ENCODE assay signal across 11 cellular contexts in the genomic region with DNA sequence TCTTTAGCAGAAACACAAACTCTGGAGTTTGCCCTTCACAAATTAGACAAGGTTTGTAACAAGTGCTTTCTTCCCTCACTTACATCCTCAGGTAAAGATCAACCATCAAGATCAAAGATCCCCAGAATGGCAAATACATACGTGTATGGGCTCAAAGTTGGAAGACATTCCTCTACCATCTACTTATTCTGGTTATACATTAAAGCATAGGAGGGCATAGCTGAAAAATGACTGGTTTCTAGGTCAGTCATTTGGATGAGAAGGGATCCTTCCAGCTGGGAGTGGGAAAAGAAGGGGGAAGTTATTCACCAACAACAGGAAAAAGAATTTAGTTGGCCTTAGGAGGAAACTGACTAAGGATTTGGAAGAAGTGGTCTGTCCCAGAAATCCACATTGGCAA. TPM values are rescaled to one million over a fixed set of nuclear protein-coding genes. Genes with fewer than 3 reads are reported as not detected.
DNase-seq lines count a peak whose midpoint lies in the region; TF ChIP-seq lines count a peak whose summit lies in the region.
"Had no signal": no experiment of that assay in that cellular context is flagged by ENCODE, and none has a peak within 500 bp of the region (broad histone marks: within the 10 kb centered on the region; RNA-seq: fewer than 3 reads in every experiment).

No MANE protein-coding gene starts in this region.

- DNase-seq in Peyer's patch (no peak), mesendoderm (no peak), suprapubic skin (ENCODE audit: low spot score in 2 of 2) (no peak), HK-2 (ENCODE audit: unreplicated experiment) (no peak), NOMO-1 (lab: John Stamatoyannopoulos, UW; ENCODE audit: unreplicated experiment in 2 of 2) (no peak), middle frontal gyrus (ENCODE audit: extremely low spot score, low spot score) (no peak)
- no peak for DNase-seq in activated naive CD4-positive, alpha-beta T cell (lab: John Stamatoyannopoulos, UW)
- DNase-seq: cerebellar nuclear complex, NCI-H1694, T-helper 9 cell had no signal

- H3K27me3 ChIP-seq in Peyer's patch (no peaks in the 10 kb centered on the region), duodenal mucosa (ENCODE audit: control insufficient read depth in 1 of 2, insufficient read depth in 2 of 2, low read length in 2 of 2) (peaks cover 3 to 12% of the 10 kb centered on the region in 2 donors), mesendoderm (ENCODE audit: insufficient read depth, low read length, poor library complexity) (no peaks in the 10 kb centered on the region), suprapubic skin (no peaks in the 10 kb centered on the region)

- H3K9ac ChIP-seq in duodenal mucosa (ENCODE audit: low read depth in 1 of 2, low read length in 2 of 2) (no peak overlapping the region), mesendoderm (ENCODE audit: low read length) (no peak overlapping the region)

- TF ChIP-seq CTCF in Peyer's patch (IDR thresholded peaks at IDR 0.05) (no peak), suprapubic skin (IDR thresholded peaks at IDR 0.05) (no peak)

- no peak overlapping the region for H3K18ac ChIP-seq in mesendoderm (ENCODE audit: low read length)

- no peak for TF ChIP-seq EP300 in suprapubic skin (IDR thresholded peaks at IDR 0.05)

- peak overlapping the region; percentile 87 for H4K8ac ChIP-seq in mesendoderm (ENCODE audit: low read depth, low read length)

- no peaks in the 10 kb centered on the region for H3K36me3 ChIP-seq in Peyer's patch
- H3K36me3 ChIP-seq in duodenal mucosa (ENCODE audit: control insufficient read depth in 1 of 2, insufficient read depth in 2 of 2, low read length in 2 of 2) = no peaks in the 10 kb centered on the region
- H3K36me3 ChIP-seq in mesendoderm (ENCODE audit: control insufficient read depth, insufficient read depth, low read length) = no peaks in the 10 kb centered on the region
- H3K36me3 ChIP-seq in suprapubic skin = no peaks in the 10 kb centered on the region

- no peak overlapping the region for H3K4me2 ChIP-seq in mesendoderm (ENCODE audit: low read length)

- no peak overlapping the region for H3K56ac ChIP-seq in mesendoderm (ENCODE audit: low read length)

- H3K79me2 ChIP-seq in mesendoderm (ENCODE audit: control insufficient read depth, insufficient read depth, low read length) = no peaks in the 10 kb centered on the region

- H3K23ac ChIP-seq in mesendoderm (ENCODE audit: low read length) = no peak overlapping the region

- no peaks in the 10 kb centered on the region for H3K79me1 ChIP-seq in mesendoderm (ENCODE audit: low read length)

- WGBS in mesendoderm (ENCODE audit: extremely low coverage, insufficient coverage, low lambda C conversion rate) = no CpG with 5 or more reads among the region's 1 CpG
- WGBS in suprapubic skin = 59% methylated on average over 1 of the region's 1 CpG

- no peak overlapping the region for H2BK120ac ChIP-seq in mesendoderm (ENCODE audit: low read depth, low read length)

- H2AK5ac ChIP-seq in mesendoderm (ENCODE audit: low read length) = no peak overlapping the region

- H2BK5ac ChIP-seq in mesendoderm (ENCODE audit: low read length) = no peak overlapping the region

- TF ChIP-seq POLR2A in Peyer's patch (IDR thresholded peaks at IDR 0.05) (no peak), suprapubic skin (IDR thresholded peaks at IDR 0.05) (no peak)

- H2BK15ac ChIP-seq in mesendoderm (replicated peaks; ENCODE audit: low read depth) = no peak overlapping the region

- H3K4me3 ChIP-seq in Peyer's patch = peak overlapping the region in 3 of 4 donors; percentile 31 to 60 (median 57)
- peak overlapping the region; percentile 30 to 70 for H3K4me3 ChIP-seq in duodenal mucosa (ENCODE audit: low read depth in 1 of 2, low read length in 2 of 2)
- no peak overlapping the region for H3K4me3 ChIP-seq in mesendoderm (ENCODE audit: low read length)
- H3K4me3 ChIP-seq in suprapubic skin = peak overlapping the region; percentile 62

- H3K9me3 ChIP-seq in Peyer's patch (no peaks in the 10 kb centered on the region), duodenal mucosa (ENCODE audit: control insufficient read depth in 1 of 2, low read length in 2 of 2) (no peaks in the 10 kb centered on the region), suprapubic skin (no peaks in the 10 kb centered on the region)

- no peak overlapping the region for H4K5ac ChIP-seq in mesendoderm (ENCODE audit: low read length)

- peak overlapping the region; percentile 10 for H3K4ac ChIP-seq in mesendoderm (ENCODE audit: low read depth, low read length)

- peak overlapping the region; percentile 22 to 81 (median 71) for H3K27ac ChIP-seq in Peyer's patch
- H3K27ac ChIP-seq in duodenal mucosa (ENCODE audit: low read depth, low read length) = peak overlapping the region; percentile 28
- H3K27ac ChIP-seq in mesendoderm (ENCODE audit: low read depth, low read length) = no peak overlapping the region
- H3K27ac ChIP-seq in suprapubic skin = peak overlapping the region; percentile 91

- H3K4me1 ChIP-seq in Peyer's patch (peaks cover 0 to 6% (median 2%) of the 10 kb centered on the region in 4 donors), duodenal mucosa (ENCODE audit: control insufficient read depth in 1 of 2, insufficient read depth in 2 of 2, low read length in 2 of 2) (peaks cover 3 to 5% of the 10 kb centered on the region in 2 donors), mesendoderm (ENCODE audit: control insufficient read depth, low read depth, low read length) (peaks cover 5% of the 10 kb centered on the region), suprapubic skin (peaks cover 62% of the 10 kb centered on the region)

RNA-seq across cellular contexts. Expression of gene DAB2, which starts 1.9 kb away (rescaled TPM):
- total RNA-seq in Peyer's patch (10 to 100 TPM; 39.6 to 71.3 (median 62.1) TPM), suprapubic skin (10 to 100 TPM in 3 of 4 donors, 1 to 10 TPM in 1; 7.1 to 30.6 (median 11.7) TPM)
- polyA plus RNA-seq in mesendoderm (2013, experiment 1 of 2) = 8.0 TPM
- polyA plus RNA-seq in mesendoderm (2013, experiment 2 of 2) = 7.3 TPM

RNA-seq across cellular contexts. Expression of gene C9, which starts 58.6 kb away (rescaled TPM):
- total RNA-seq in Peyer's patch (not detected), suprapubic skin (1 to 10 TPM in 1 of 4 donors, not detected in 3; 5.6 TPM)
- polyA plus RNA-seq in mesendoderm (2013, experiment 1 of 2) = 0.07 TPM
- not detected for polyA plus RNA-seq in mesendoderm (2013, experiment 2 of 2)
